In the genomic region with DNA sequence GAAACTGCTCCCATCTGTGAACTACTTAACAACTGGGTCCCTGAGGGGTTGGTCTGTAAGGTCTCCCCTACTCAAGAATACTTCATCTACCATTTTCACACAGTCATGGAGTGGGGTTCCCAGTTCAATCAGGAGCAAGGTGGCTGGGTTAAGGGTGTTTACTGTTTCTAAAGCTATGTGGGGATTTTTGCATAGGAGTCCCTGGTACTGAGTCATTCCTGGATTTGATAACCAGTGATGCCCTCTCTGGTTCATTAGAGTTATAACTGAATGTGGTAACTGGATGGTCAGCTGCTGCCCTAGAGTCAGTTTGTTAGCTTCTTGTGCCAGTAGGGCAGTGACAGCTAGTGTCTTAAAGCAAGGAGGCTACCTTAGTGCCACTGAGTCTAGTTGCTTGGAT, we compare ENCODE assay signal across 14 cellular contexts. TPM values are rescaled to one million over a fixed set of nuclear protein-coding genes. Genes with fewer than 3 reads are reported as not detected.
DNase-seq lines count a peak whose midpoint lies in the region; ATAC-seq and TF ChIP-seq lines count a peak whose summit lies in the region.
"Had no signal": no experiment of that assay in that cellular context is flagged by ENCODE, and none has a peak within 500 bp of the region (broad histone marks: within the 10 kb centered on the region; RNA-seq: fewer than 3 reads in every experiment).

No MANE protein-coding gene starts in this region.

- H3K27me3 ChIP-seq in HUES48 (ENCODE audit: control insufficient read depth, insufficient read depth, low read length) (no peaks in the 10 kb centered on the region), RWPE2 (ENCODE audit: insufficient read depth, poor library complexity, severe bottlenecking) (no peaks in the 10 kb centered on the region), spleen (replicated peaks in 1 of 7) (no peaks in the 10 kb centered on the region)
- H3K27me3 ChIP-seq: BE2C, SJCRH30 had no signal

- no peak for ATAC-seq in RWPE2 (ENCODE audit: low read depth)
- no peak for ATAC-seq in GM18909 (IDR thresholded peaks at IDR 0.05; ENCODE audit: poor library complexity, unreplicated experiment)
- ATAC-seq: Panc1 had no signal

- no peaks in the 10 kb centered on the region for H3K36me3 ChIP-seq in HUES48 (ENCODE audit: control insufficient read depth, insufficient read depth, low read length)
- no peaks in the 10 kb centered on the region for H3K36me3 ChIP-seq in RWPE2 (ENCODE audit: low read depth)
- H3K36me3 ChIP-seq in spleen: no peaks in the 10 kb centered on the region
- H3K36me3 ChIP-seq: BE2C, SJCRH30 had no signal

- peaks cover 91% of the 10 kb centered on the region for H3K9me3 ChIP-seq in HUES48 (ENCODE audit: control insufficient read depth, insufficient read depth, low read length)
- H3K9me3 ChIP-seq in RWPE2 (ENCODE audit: severe bottlenecking): peaks cover 49% of the 10 kb centered on the region
- H3K9me3 ChIP-seq in spleen: peaks cover 13 to 100% (median 95%) of the 10 kb centered on the region in 8 donors

- DNase-seq in RWPE2 (ENCODE audit: low spot score) (no peak), kidney tubule cell (ENCODE audit: low spot score) (peak; percentile 68), spleen (no peak), activated T-cell treated with anti-CD3 and anti-CD28 coated beads for 4 hours (no peak), T1000 (lab: John Stamatoyannopoulos, UW) (no peak)
- DNase-seq: BE2C, GDM1, Kasumi-1, NCI-H1694 treated with DMSO at 0.1 percent for 48 hours, SJCRH30 had no signal

- H3K4me3 ChIP-seq in HUES48 (ENCODE audit: low read depth, low read length) (0 out of 2 replicates have a peak overlapping the region, but pooled peaks have one; percentile 13), RWPE2 (ENCODE audit: severe bottlenecking) (no peak overlapping the region), spleen (peak overlapping the region in 1 of 8 donors; percentile 55)
- H3K4me3 ChIP-seq: SJCRH30 had no signal

- no peak for TF ChIP-seq POLR2A in spleen (IDR thresholded peaks at IDR 0.05)

- H3K4me1 ChIP-seq in HUES48 (ENCODE audit: control insufficient read depth, insufficient read depth, low read length) (peaks cover 10% of the 10 kb centered on the region; the same call in 1 of the 2 replicates), RWPE2 (ENCODE audit: insufficient read depth, poor library complexity, severe bottlenecking) (no peaks in the 10 kb centered on the region), spleen (no peaks in the 10 kb centered on the region)
- H3K4me1 ChIP-seq: BE2C, SJCRH30 had no signal

- peak overlapping the region; percentile 73 for H3K27ac ChIP-seq in HUES48 (ENCODE audit: low read depth, low read length)
- peak overlapping the region; percentile 46 for H3K27ac ChIP-seq in RWPE2 (ENCODE audit: poor library complexity, severe bottlenecking)
- peak overlapping the region in 6 of 8 donors; percentile 70 to 87 (median 76) for H3K27ac ChIP-seq in spleen
- H3K27ac ChIP-seq: SJCRH30 had no signal

- TF ChIP-seq CTCF in RWPE2 (IDR thresholded peaks at IDR 0.05; ENCODE audit: poor library complexity, severe bottlenecking) (no peak), spleen (IDR thresholded peaks at IDR 0.05 in 8 of 11, conservative IDR thresholded peaks at IDR 0.05 in 3 of 11) (no peak)

- no peak overlapping the region for H3K9ac ChIP-seq in HUES48 (ENCODE audit: low read depth, low read length)

- intact Hi-C loops in spleen (cut with DNase I; ENCODE audit: low total_unique reads): no loop called here

RNA-seq across cellular contexts. Expression of a gene that starts 29.4 kb away (rescaled TPM):
- total RNA-seq in spleen: 10 to 100 TPM in 6 of 7 donors, 1 to 10 TPM in 1; 8.9 to 45.6 (median 20.6) TPM
- 1 to 10 TPM in 2 of 3 donors, under 1 TPM in 1; 0.27 to 2.1 (median 1.3) TPM for polyA plus RNA-seq in spleen
- total RNA-seq: A673, SJCRH30 had no signal
